Comparison of ENCODE assay signal across 1 cellular context in the genomic region with DNA sequence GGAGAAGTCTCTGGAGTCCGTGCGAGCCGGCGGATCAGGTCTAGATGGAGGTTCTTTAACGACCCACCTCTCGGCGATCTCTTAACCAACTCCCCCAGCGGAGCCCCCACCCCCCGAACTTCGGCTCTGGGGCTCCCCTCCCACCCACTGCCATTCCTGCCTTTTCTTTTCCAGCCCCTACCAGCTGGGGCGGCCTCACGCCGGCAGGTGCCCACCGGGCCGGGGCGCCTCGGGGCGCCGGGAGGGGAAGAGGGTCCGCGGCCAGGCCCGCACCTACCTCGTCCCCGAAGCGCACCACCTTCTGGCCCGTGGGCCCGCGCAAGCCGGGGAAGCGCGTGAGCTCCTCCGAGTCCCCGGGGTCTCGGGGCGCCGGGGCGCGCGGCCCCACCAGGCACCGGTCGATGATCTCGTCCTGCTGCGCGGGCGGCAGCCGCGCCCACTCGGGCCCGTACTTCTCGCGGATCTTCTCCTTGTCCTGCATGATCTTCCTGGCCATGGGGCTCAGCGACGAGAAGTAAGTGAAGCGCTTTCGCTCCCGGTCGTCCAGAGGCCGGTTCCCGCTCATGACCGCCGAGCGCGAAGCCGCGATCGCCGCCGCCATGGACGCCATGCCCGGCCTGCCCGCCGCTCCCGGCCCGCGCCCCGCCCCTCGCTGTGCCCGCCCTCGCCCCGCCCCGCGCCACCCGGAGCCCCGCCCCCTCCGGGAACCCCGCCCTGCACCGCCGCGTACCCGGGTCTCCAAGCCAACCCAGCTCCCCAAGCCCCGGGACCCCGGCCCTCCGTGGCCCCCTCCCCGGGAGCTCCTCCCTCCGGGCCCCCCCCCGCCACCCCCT.
TF ChIP-seq lines count a peak whose summit lies in the region.

A gene with protein sequence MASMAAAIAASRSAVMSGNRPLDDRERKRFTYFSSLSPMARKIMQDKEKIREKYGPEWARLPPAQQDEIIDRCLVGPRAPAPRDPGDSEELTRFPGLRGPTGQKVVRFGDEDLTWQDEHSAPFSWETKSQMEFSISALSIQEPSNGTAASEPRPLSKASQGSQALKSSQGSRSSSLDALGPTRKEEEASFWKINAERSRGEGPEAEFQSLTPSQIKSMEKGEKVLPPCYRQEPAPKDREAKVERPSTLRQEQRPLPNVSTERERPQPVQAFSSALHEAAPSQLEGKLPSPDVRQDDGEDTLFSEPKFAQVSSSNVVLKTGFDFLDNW (minus strand): TSS at position 619 of the 833 bp plus-strand sequence. CDS start 9 bp downstream, at position 610.

TF ChIP-seq in WTC11, 78 proteins besides CTCF, POLR2A, EP300 and RAD21 (continued from another document):
- TF ChIP-seq, protein P1, sequence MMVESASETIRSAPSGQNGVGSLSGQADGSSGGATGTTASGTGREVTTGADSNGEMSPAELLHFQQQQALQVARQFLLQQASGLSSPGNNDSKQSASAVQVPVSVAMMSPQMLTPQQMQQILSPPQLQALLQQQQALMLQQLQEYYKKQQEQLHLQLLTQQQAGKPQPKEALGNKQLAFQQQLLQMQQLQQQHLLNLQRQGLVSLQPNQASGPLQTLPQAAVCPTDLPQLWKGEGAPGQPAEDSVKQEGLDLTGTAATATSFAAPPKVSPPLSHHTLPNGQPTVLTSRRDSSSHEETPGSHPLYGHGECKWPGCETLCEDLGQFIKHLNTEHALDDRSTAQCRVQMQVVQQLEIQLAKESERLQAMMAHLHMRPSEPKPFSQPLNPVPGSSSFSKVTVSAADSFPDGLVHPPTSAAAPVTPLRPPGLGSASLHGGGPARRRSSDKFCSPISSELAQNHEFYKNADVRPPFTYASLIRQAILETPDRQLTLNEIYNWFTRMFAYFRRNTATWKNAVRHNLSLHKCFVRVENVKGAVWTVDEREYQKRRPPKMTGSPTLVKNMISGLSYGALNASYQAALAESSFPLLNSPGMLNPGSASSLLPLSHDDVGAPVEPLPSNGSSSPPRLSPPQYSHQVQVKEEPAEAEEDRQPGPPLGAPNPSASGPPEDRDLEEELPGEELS (CRISPR knock-in tag; IDR thresholded peaks at IDR 0.05), result no peak
- TF ChIP-seq JUN (CRISPR knock-in tag; IDR thresholded peaks at IDR 0.05), result no peak
- TF ChIP-seq, protein P2, sequence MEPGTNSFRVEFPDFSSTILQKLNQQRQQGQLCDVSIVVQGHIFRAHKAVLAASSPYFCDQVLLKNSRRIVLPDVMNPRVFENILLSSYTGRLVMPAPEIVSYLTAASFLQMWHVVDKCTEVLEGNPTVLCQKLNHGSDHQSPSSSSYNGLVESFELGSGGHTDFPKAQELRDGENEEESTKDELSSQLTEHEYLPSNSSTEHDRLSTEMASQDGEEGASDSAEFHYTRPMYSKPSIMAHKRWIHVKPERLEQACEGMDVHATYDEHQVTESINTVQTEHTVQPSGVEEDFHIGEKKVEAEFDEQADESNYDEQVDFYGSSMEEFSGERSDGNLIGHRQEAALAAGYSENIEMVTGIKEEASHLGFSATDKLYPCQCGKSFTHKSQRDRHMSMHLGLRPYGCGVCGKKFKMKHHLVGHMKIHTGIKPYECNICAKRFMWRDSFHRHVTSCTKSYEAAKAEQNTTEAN (CRISPR knock-in tag; IDR thresholded peaks at IDR 0.05), result 0 out of 2 replicates have a peak, but pooled peaks have one; percentile 51
- no peak for TF ChIP-seq ESRRA (CRISPR knock-in tag; IDR thresholded peaks at IDR 0.05; ENCODE audit: borderline replicate concordance)
- no peak for TF ChIP-seq CREB1 (CRISPR knock-in tag; IDR thresholded peaks at IDR 0.05)
- TF ChIP-seq TEAD1 (CRISPR knock-in tag; IDR thresholded peaks at IDR 0.05), result no peak
- no peak for TF ChIP-seq NR2C2 (CRISPR knock-in tag; IDR thresholded peaks at IDR 0.05)
- peak; percentile 36; the same call in 1 of the 2 replicates for TF ChIP-seq NFE2L1 (CRISPR knock-in tag; IDR thresholded peaks at IDR 0.05)
- TF ChIP-seq, protein P3, sequence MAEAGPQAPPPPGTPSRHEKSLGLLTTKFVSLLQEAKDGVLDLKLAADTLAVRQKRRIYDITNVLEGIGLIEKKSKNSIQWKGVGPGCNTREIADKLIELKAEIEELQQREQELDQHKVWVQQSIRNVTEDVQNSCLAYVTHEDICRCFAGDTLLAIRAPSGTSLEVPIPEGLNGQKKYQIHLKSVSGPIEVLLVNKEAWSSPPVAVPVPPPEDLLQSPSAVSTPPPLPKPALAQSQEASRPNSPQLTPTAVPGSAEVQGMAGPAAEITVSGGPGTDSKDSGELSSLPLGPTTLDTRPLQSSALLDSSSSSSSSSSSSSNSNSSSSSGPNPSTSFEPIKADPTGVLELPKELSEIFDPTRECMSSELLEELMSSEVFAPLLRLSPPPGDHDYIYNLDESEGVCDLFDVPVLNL (CRISPR knock-in tag; IDR thresholded peaks at IDR 0.05; ENCODE audit: borderline replicate concordance, low read depth), result 0 out of 2 replicates have a peak, but pooled peaks have one; percentile 69
- TF ChIP-seq ZNF671 (CRISPR knock-in tag; IDR thresholded peaks at IDR 0.05), result no peak
- peak; percentile 38; the same call in 1 of the 2 replicates for TF ChIP-seq FOXP1 (CRISPR knock-in tag; IDR thresholded peaks at IDR 0.05; ENCODE audit: borderline replicate concordance)
- TF ChIP-seq, protein P4, sequence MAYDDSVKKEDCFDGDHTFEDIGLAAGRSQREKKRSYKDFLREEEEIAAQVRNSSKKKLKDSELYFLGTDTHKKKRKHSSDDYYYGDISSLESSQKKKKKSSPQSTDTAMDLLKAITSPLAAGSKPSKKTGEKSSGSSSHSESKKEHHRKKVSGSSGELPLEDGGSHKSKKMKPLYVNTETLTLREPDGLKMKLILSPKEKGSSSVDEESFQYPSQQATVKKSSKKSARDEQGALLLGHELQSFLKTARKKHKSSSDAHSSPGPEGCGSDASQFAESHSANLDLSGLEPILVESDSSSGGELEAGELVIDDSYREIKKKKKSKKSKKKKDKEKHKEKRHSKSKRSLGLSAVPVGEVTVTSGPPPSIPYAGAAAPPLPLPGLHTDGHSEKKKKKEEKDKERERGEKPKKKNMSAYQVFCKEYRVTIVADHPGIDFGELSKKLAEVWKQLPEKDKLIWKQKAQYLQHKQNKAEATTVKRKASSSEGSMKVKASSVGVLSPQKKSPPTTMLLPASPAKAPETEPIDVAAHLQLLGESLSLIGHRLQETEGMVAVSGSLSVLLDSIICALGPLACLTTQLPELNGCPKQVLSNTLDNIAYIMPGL (CRISPR knock-in tag; IDR thresholded peaks at IDR 0.05), result peak; percentile 47; the same call in 1 of the 2 replicates
- TF ChIP-seq, protein P5, sequence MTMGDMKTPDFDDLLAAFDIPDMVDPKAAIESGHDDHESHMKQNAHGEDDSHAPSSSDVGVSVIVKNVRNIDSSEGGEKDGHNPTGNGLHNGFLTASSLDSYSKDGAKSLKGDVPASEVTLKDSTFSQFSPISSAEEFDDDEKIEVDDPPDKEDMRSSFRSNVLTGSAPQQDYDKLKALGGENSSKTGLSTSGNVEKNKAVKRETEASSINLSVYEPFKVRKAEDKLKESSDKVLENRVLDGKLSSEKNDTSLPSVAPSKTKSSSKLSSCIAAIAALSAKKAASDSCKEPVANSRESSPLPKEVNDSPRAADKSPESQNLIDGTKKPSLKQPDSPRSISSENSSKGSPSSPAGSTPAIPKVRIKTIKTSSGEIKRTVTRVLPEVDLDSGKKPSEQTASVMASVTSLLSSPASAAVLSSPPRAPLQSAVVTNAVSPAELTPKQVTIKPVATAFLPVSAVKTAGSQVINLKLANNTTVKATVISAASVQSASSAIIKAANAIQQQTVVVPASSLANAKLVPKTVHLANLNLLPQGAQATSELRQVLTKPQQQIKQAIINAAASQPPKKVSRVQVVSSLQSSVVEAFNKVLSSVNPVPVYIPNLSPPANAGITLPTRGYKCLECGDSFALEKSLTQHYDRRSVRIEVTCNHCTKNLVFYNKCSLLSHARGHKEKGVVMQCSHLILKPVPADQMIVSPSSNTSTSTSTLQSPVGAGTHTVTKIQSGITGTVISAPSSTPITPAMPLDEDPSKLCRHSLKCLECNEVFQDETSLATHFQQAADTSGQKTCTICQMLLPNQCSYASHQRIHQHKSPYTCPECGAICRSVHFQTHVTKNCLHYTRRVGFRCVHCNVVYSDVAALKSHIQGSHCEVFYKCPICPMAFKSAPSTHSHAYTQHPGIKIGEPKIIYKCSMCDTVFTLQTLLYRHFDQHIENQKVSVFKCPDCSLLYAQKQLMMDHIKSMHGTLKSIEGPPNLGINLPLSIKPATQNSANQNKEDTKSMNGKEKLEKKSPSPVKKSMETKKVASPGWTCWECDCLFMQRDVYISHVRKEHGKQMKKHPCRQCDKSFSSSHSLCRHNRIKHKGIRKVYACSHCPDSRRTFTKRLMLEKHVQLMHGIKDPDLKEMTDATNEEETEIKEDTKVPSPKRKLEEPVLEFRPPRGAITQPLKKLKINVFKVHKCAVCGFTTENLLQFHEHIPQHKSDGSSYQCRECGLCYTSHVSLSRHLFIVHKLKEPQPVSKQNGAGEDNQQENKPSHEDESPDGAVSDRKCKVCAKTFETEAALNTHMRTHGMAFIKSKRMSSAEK (CRISPR knock-in tag; IDR thresholded peaks at IDR 0.05; ENCODE audit: borderline replicate concordance), result no peak
- peak; percentile 44; the same call in 1 of the 2 replicates for TF ChIP-seq ETV6 (CRISPR knock-in tag; IDR thresholded peaks at IDR 0.05)
- TF ChIP-seq RELA (CRISPR knock-in tag; IDR thresholded peaks at IDR 0.05; ENCODE audit: borderline replicate concordance), result no peak
- no peak for TF ChIP-seq NFATC4 (CRISPR knock-in tag; IDR thresholded peaks at IDR 0.05)
- TF ChIP-seq, protein P6, sequence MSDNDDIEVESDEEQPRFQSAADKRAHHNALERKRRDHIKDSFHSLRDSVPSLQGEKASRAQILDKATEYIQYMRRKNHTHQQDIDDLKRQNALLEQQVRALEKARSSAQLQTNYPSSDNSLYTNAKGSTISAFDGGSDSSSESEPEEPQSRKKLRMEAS (CRISPR knock-in tag; IDR thresholded peaks at IDR 0.05), result no peak; the same call in 1 of the 2 replicates
- TF ChIP-seq ZNF219 (CRISPR knock-in tag; IDR thresholded peaks at IDR 0.05; ENCODE audit: borderline replicate concordance), result no peak
- no peak for TF ChIP-seq GTF2I (CRISPR knock-in tag; conservative IDR thresholded peaks at IDR 0.05)
- TF ChIP-seq NR3C1 (CRISPR knock-in tag; conservative IDR thresholded peaks at IDR 0.05; ENCODE audit: low read depth), result no peak
